Comparison of ENCODE assay signal across 8 cellular contexts in the genomic region with DNA sequence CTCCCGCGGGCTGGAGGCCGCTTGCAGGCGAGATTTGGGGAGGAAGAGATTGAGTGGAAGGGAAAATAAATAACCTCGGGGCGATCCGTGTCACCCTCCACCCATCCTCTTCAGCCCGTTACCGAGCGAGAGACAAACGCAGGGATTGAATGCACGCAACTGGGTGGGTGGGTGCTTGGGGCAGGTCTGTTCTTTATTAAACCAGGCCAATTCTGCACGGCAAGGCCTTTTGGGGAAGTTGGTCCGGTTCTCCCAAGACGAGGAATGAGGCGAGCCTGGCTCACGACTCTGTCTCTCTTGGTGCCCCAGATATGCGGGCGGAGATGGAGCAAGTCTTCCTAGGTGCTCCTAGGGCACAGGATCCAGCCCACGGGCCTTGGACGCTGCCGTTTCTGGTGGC. TPM values are rescaled to one million over a fixed set of nuclear protein-coding genes. Genes with fewer than 3 reads are reported as not detected.
DNase-seq lines count a peak whose midpoint lies in the region; TF ChIP-seq lines count a peak whose summit lies in the region.

No MANE protein-coding gene starts in this region.

- H3K27me3 Mint-ChIP-seq in Caco-2 (ENCODE audit: insufficient read depth, unreplicated experiment), result peaks cover 31% of the 10 kb centered on the region
- peaks cover 6% of the 10 kb centered on the region for H3K27me3 Mint-ChIP-seq in nephron progenitor cell (ENCODE audit: low read depth, poor library complexity)

- TF ChIP-seq POLR2A in breast epithelium (IDR thresholded peaks at IDR 0.05), result no peak

- H3K4me3 ChIP-seq in Caco-2 (ENCODE audit: low read depth, low read length) (peak overlapping the region; percentile 70), breast epithelium (peak overlapping the region; percentile 54 to 78 (median 68))
- H3K4me3 ChIP-seq in Jurkat, Clone E6-1 (ENCODE audit: low read length), result peak overlapping the region; percentile 85

- CTCF ChIA-PET in Caco-2 (lab: Charles Lee), result no interaction called here

- H3K4me3 Mint-ChIP-seq in Caco-2 (ENCODE audit: unreplicated experiment) (peak overlapping the region; percentile 86), nephron progenitor cell (peak overlapping the region; percentile 99)

- POLR2A ChIA-PET in Caco-2 (lab: Charles Lee), result no interaction called here

- BruUV-seq in Caco-2 (replicated peaks; lab: Mats Ljungman, UMichigan), result no TSS peak

- H3K36me3 Mint-ChIP-seq in Caco-2 (ENCODE audit: insufficient read depth, unreplicated experiment) (peaks cover 15% of the 10 kb centered on the region), nephron progenitor cell (ENCODE audit: low read depth) (peaks cover 36% of the 10 kb centered on the region)

- intact Hi-C loops in Caco-2 (cut with micrococcal nuclease; ENCODE audit: unreplicated experiment) (no loop called here), breast epithelium (cut with DNase I; ENCODE audit: low total_unique reads) (no loop called here)

- H3K9me3 Mint-ChIP-seq in Caco-2 (ENCODE audit: unreplicated experiment) (no peaks in the 10 kb centered on the region), nephron progenitor cell (no peaks in the 10 kb centered on the region)

- no peak for DNase-seq in Caco-2
- no peak for DNase-seq in Jurkat, Clone E6-1 (ENCODE audit: low read depth, low spot score)
- no peak for DNase-seq in breast epithelium (ENCODE audit: low spot score in 2 of 2)
- DNase-seq in nephron progenitor cell, result no peak
- DNase-seq in hippocampal formation (lab: John Stamatoyannopoulos, UW), result no peak
- no peak for DNase-seq in NCI-H2227 treated with DMSO at 0.1 percent for 48 hours (lab: John Stamatoyannopoulos, UW)
- DNase-seq in stimulated activated CD8-positive, alpha-beta memory T cell treated with anti-CD3 and anti-CD28 coated beads, Interleukin-4, amount 100 ng/mL, for 48 hours, result no peak
- DNase-seq in cerebellum (ENCODE audit: low spot score), result no peak

- H3K4me1 ChIP-seq in Caco-2 (peaks cover 9% of the 10 kb centered on the region), breast epithelium (no peaks in the 10 kb centered on the region)

- H3K4me1 Mint-ChIP-seq in Caco-2 (ENCODE audit: low read depth, unreplicated experiment) (peaks cover 29% of the 10 kb centered on the region), nephron progenitor cell (peaks cover 50% of the 10 kb centered on the region)

- peak overlapping the region in 1 of 2 donors; percentile 81 for H3K27ac ChIP-seq in breast epithelium

- H3K36me3 ChIP-seq in Caco-2 (ENCODE audit: control insufficient read depth, insufficient read depth, low read length) (no peaks in the 10 kb centered on the region), breast epithelium (no peaks in the 10 kb centered on the region)

- H3K27me3 ChIP-seq in Caco-2 (replicated peaks; ENCODE audit: control insufficient read depth, insufficient read depth, low read length) (peaks cover 1% of the 10 kb centered on the region), breast epithelium (peaks cover 15 to 97% of the 10 kb centered on the region in 2 donors)

- TF ChIP-seq CTCF in Caco-2 (IDR thresholded peaks at IDR 0.05; ENCODE audit: insufficient read depth in 1 of 2, low read depth in 1 of 2, low read length in 1 of 2, severe bottlenecking in 1 of 2, unreplicated experiment in 1 of 2) (no peak), breast epithelium (IDR thresholded peaks at IDR 0.05) (no peak), nephron progenitor cell (IDR thresholded peaks at IDR 0.05) (no peak)

- H3K9me3 ChIP-seq in Caco-2 (no peaks in the 10 kb centered on the region), breast epithelium (no peaks in the 10 kb centered on the region)

- H3K27ac Mint-ChIP-seq in Caco-2 (ENCODE audit: unreplicated experiment) (peak overlapping the region; percentile 72), nephron progenitor cell (peak overlapping the region; percentile 100)

RNA-seq across cellular contexts. Expression of a gene that starts 0.4 kb away (rescaled TPM):
- 23.7 and 28.2 TPM in 2 replicates for total RNA-seq in Caco-2 (2022)
- 19.8 TPM for polyA plus RNA-seq in Jurkat, Clone E6-1 (2012; ENCODE audit: insufficient read depth, insufficient read length)
- total RNA-seq in breast epithelium, result 10 to 100 TPM in 1 of 3 donors, 1 to 10 TPM in 2; 1.5 to 16.8 (median 4.3) TPM
- not detected for total RNA-seq in cerebellum

RNA-seq across cellular contexts. Expression of a gene that starts 3.9 kb away (rescaled TPM):
- 0.39 and 1.2 TPM in 2 replicates for total RNA-seq in Caco-2 (2022)
- polyA plus RNA-seq in Jurkat, Clone E6-1 (2012; ENCODE audit: insufficient read depth, insufficient read length), result not detected
- 1 to 10 TPM in 2 of 3 donors, under 1 TPM in 1; 0.59 to 4.6 (median 4.6) TPM for total RNA-seq in breast epithelium
- not detected for total RNA-seq in cerebellum

RNA-seq across cellular contexts. Expression of a gene that starts 6.4 kb away (rescaled TPM):
- total RNA-seq in Caco-2 (2022), result 1.8 and 1.9 TPM in 2 replicates
- polyA plus RNA-seq in Jurkat, Clone E6-1 (2012; ENCODE audit: insufficient read depth, insufficient read length), result not detected
- 10 to 100 TPM in 2 of 3 donors, 1 to 10 TPM in 1; 1.0 to 24.9 (median 18.2) TPM for total RNA-seq in breast epithelium
- total RNA-seq in cerebellum, result not detected

RNA-seq across cellular contexts. Expression of a gene that starts 14.9 kb away (rescaled TPM):
- total RNA-seq in Caco-2 (2022) (4.5 and 5.4 TPM in 2 replicates), breast epithelium (under 1 TPM; 0.32 to 0.44 (median 0.33) TPM), cerebellum (0.09 TPM)
- polyA plus RNA-seq in Jurkat, Clone E6-1 (2012; ENCODE audit: insufficient read depth, insufficient read length), result not detected

RNA-seq across cellular contexts. Expression of a gene that starts 17.6 kb away (rescaled TPM):
- not detected in 2 replicates for total RNA-seq in Caco-2 (2022)
- polyA plus RNA-seq in Jurkat, Clone E6-1 (2012; ENCODE audit: insufficient read depth, insufficient read length), result not detected
- 1 to 10 TPM in 2 of 3 donors, under 1 TPM in 1; 0.44 to 2.0 (median 1.4) TPM for total RNA-seq in breast epithelium
- total RNA-seq in cerebellum, result not detected
